8 cellular contexts compared by ENCODE assay signal in genomic region chr17:50345443-50346312, GRCh38. TPM values are rescaled to one million over a fixed set of nuclear protein-coding genes. Genes with fewer than 3 reads are reported as not detected.
DNase-seq lines count a peak whose midpoint lies in the region; ATAC-seq and TF ChIP-seq lines count a peak whose summit lies in the region.

Gene XYLT2, plus strand, starts transcription at chr17:50346126. Its CDS starts 15 bp downstream, at chr17:50346141.

- H3K9me2 ChIP-seq in GM23338 (ENCODE audit: insufficient read depth): no peaks in the 10 kb centered on the region

- H2BK5ac ChIP-seq in neuronal stem cell (ENCODE audit: low read length): peak within 1 kb of the TSS; percentile 88

- peak within 1 kb of the TSS; percentile 88 for H2AK5ac ChIP-seq in neuronal stem cell (ENCODE audit: low read depth, low read length)

- H3K27ac Mint-ChIP-seq in GM23338: peak within 1 kb of the TSS; percentile 85

- no peaks in the 10 kb centered on the region for H3F3A ChIP-seq in GM23338 (replicated peaks; ENCODE audit: low read depth)

- peak within 1 kb of the TSS; percentile 96 for H3K4ac ChIP-seq in neuronal stem cell (ENCODE audit: low read length)

- H3K4me3 ChIP-seq in GM23338 (peak within 1 kb of the TSS; percentile 87), SJCRH30 (peak within 1 kb of the TSS; percentile 96), neuronal stem cell (ENCODE audit: low read length in 2 of 2) (peak within 1 kb of the TSS; percentile 98 to 99), subcutaneous abdominal adipose tissue (ENCODE audit: low read depth in 1 of 5, low read length in 5 of 5) (peak within 1 kb of the TSS; percentile 77 to 86 (median 83))

- peak within 1 kb of the TSS; percentile 89 for H4K8ac ChIP-seq in neuronal stem cell (ENCODE audit: low read depth, low read length)

- H2BK120ac ChIP-seq in neuronal stem cell (ENCODE audit: low read depth, low read length): peak within 1 kb of the TSS; percentile 66

- no peak within 1 kb of the TSS for H3K27ac ChIP-seq in GM23338 (ENCODE audit: low read depth)
- H3K27ac ChIP-seq in SJCRH30: peak within 1 kb of the TSS; percentile 33; the same call in 1 of the 2 replicates
- peak within 1 kb of the TSS; percentile 71 for H3K27ac ChIP-seq in neuronal stem cell (replicated peaks; ENCODE audit: low read length)
- peak within 1 kb of the TSS; percentile 10 for H3K27ac ChIP-seq in subcutaneous abdominal adipose tissue (ENCODE audit: low read depth, low read length)

- H3K79me2 ChIP-seq in GM23338 (replicated peaks; ENCODE audit: insufficient read depth): peaks cover 29% of the 10 kb centered on the region

- H3K14ac ChIP-seq in neuronal stem cell (ENCODE audit: low read length): peak within 1 kb of the TSS; percentile 98

- H2BK12ac ChIP-seq in neuronal stem cell (ENCODE audit: low read length): peak within 1 kb of the TSS; percentile 97

- H3K18ac ChIP-seq in neuronal stem cell (ENCODE audit: low read length): peak within 1 kb of the TSS; percentile 99

- H3K27me3 ChIP-seq in GM23338 (ENCODE audit: insufficient read depth) (peaks cover 15% of the 10 kb centered on the region; the same call in 1 of the 2 replicates), SJCRH30 (peaks cover 5% of the 10 kb centered on the region; the same call in 1 of the 2 replicates), neuronal stem cell (ENCODE audit: control insufficient read depth in 3 of 3, insufficient read depth in 3 of 3, low read depth in 1 of 3, low read length in 3 of 3) (peaks cover 0 to 18% (median 8%) of the 10 kb centered on the region in 3 experiments), subcutaneous abdominal adipose tissue (ENCODE audit: control insufficient read depth in 5 of 5, insufficient read depth in 4 of 5, low read length in 5 of 5) (no peaks in the 10 kb centered on the region)

- peaks cover 37% of the 10 kb centered on the region for H3K4me1 Mint-ChIP-seq in GM23338

- H3K9me3 ChIP-seq in SJCRH30 (replicated peaks) (no peaks in the 10 kb centered on the region), neuronal stem cell (replicated peaks in 1 of 2; ENCODE audit: control insufficient read depth in 2 of 2, insufficient read depth in 1 of 2, low read depth in 1 of 2, low read length in 2 of 2) (peaks cover 0 to 2% of the 10 kb centered on the region in 2 donors), subcutaneous abdominal adipose tissue (ENCODE audit: control insufficient read depth in 5 of 5, low read length in 5 of 5) (no peaks in the 10 kb centered on the region)

- peak within 1 kb of the TSS; percentile 95 for H3K4me3 Mint-ChIP-seq in GM23338

- peaks cover 9% of the 10 kb centered on the region for H3K79me1 ChIP-seq in neuronal stem cell (ENCODE audit: low read depth, low read length)

- H3K4me2 ChIP-seq in GM23338 (peak within 1 kb of the TSS; percentile 98), neuronal stem cell (ENCODE audit: insufficient read depth, low read length, poor library complexity, severe bottlenecking) (peak within 1 kb of the TSS; percentile 99)

- peaks cover 6% of the 10 kb centered on the region; the same call in 1 of the 2 replicates for H4K20me1 ChIP-seq in GM23338 (replicated peaks; ENCODE audit: insufficient read depth)

- peak; percentile 91 for DNase-seq in Daoy (ENCODE audit: low read depth)
- peak; percentile 91 for DNase-seq in GM23338 (ENCODE audit: low spot score)
- DNase-seq in M059J (ENCODE audit: low read depth): peak; percentile 72
- peak; percentile 75 to 82 for DNase-seq in SJCRH30
- peak; percentile 92 for DNase-seq in activated gamma-delta T cell treated with Interleukin-2 at 50 U/mL for 16 hours
- peak; percentile 70 for DNase-seq in foreskin melanocyte
- DNase-seq in neuronal stem cell (ENCODE audit: low spot score): peak; percentile 89

- H3K9me3 Mint-ChIP-seq in GM23338: no peaks in the 10 kb centered on the region

- TF ChIP-seq CTCF in GM23338 (conservative IDR thresholded peaks at IDR 0.05; ENCODE audit: low read depth in 2 of 2): no peak

- peak within 1 kb of the TSS; percentile 98 for H3K23ac ChIP-seq in neuronal stem cell (ENCODE audit: low read depth, low read length, poor library complexity)

- peak; percentile 52 for ATAC-seq in GM23338

- peaks cover 4% of the 10 kb centered on the region; the same call in 1 of the 3 replicates for H3K36me3 Mint-ChIP-seq in GM23338 (ENCODE audit: low read depth)

- H3K9ac ChIP-seq in neuronal stem cell (ENCODE audit: low read depth, low read length, poor library complexity) (peak within 1 kb of the TSS; percentile 96), subcutaneous abdominal adipose tissue (ENCODE audit: low read length in 5 of 5) (peak within 1 kb of the TSS; percentile 29 to 81 (median 76))

- H2AFZ ChIP-seq in GM23338: peak within 1 kb of the TSS; percentile 98
- H2AFZ ChIP-seq in neuronal stem cell (ENCODE audit: low read length): peak within 1 kb of the TSS; percentile 99

- WGBS in neuronal stem cell (ENCODE audit: extremely low coverage in 2 of 2, insufficient read length in 2 of 2, insufficient replicate concordance in 1 of 2), 2 donors: no CpG with 5 or more reads among the region's 87 CpGs

- H2BK15ac ChIP-seq in neuronal stem cell (ENCODE audit: low read length): peak within 1 kb of the TSS; percentile 86

- no peaks in the 10 kb centered on the region for H3K36me3 ChIP-seq in GM23338 (ENCODE audit: insufficient read depth)
- H3K36me3 ChIP-seq in SJCRH30: no peaks in the 10 kb centered on the region
- peaks cover under 1 to 2% of the 10 kb centered on the region in 2 donors for H3K36me3 ChIP-seq in neuronal stem cell (replicated peaks in 1 of 2; ENCODE audit: control insufficient read depth in 2 of 2, insufficient read depth in 2 of 2, low read length in 2 of 2)
- H3K36me3 ChIP-seq in subcutaneous abdominal adipose tissue (ENCODE audit: control insufficient read depth in 5 of 5, insufficient read depth in 5 of 5, low read length in 5 of 5): no peaks in the 10 kb centered on the region

- H4K91ac ChIP-seq in neuronal stem cell (ENCODE audit: low read depth, low read length, poor library complexity): no peak within 1 kb of the TSS

- peaks cover 18% of the 10 kb centered on the region for H3K4me1 ChIP-seq in GM23338 (ENCODE audit: insufficient read depth)
- H3K4me1 ChIP-seq in SJCRH30: no peaks in the 10 kb centered on the region
- peaks cover 15 to 21% of the 10 kb centered on the region in 2 donors for H3K4me1 ChIP-seq in neuronal stem cell (ENCODE audit: control insufficient read depth in 2 of 2, insufficient read depth in 1 of 2, low read depth in 1 of 2, low read length in 2 of 2)
- H3K4me1 ChIP-seq in subcutaneous abdominal adipose tissue (ENCODE audit: control insufficient read depth in 5 of 5, insufficient read depth in 5 of 5, low read length in 5 of 5): peaks cover 0 to 32% (median 21%) of the 10 kb centered on the region in 5 donors

- H3K27me3 Mint-ChIP-seq in GM23338 (ENCODE audit: insufficient read depth, low read depth, poor library complexity): peaks cover 18% of the 10 kb centered on the region

TF ChIP-seq in GM23338, 12 proteins besides CTCF, POLR2A, EP300 and RAD21:
- peak; percentile 80 for TF ChIP-seq POLR2AphosphoS5 (IDR thresholded peaks at IDR 0.05; ENCODE audit: low read depth)
- TF ChIP-seq ETS1 (IDR thresholded peaks at IDR 0.05): no peak

RNA-seq across cellular contexts. Expression of gene XYLT2, which starts in this region (rescaled TPM):
- total RNA-seq in Daoy (2014; rRNA removed; shearing (Covaris generic)): 12.5 and 15.6 TPM in 2 replicates
- total RNA-seq in GM23338 (2014; rRNA removed; shearing (Covaris generic)): 32.8 and 44.9 TPM in 2 replicates
- 14.0 and 14.2 TPM in 2 replicates for polyA plus RNA-seq in GM23338 (2016; fragmentation: Nextera tagmentation; extraction: Ambion mirVana)
- 17.8 and 37.4 TPM in 2 replicates for total RNA-seq in M059J (2014; rRNA removed; shearing (Covaris generic))
- total RNA-seq in SJCRH30 (2014; rRNA removed; shearing (Covaris generic)): 17.9 and 18.5 TPM in 2 replicates
- 11.5 TPM for polyA plus RNA-seq in neuronal stem cell (2013, experiment 1 of 2)
- 12.2 TPM for polyA plus RNA-seq in neuronal stem cell (2013, experiment 2 of 2)
